ENCODE assay signal across 8 cellular contexts in the genomic region with DNA sequence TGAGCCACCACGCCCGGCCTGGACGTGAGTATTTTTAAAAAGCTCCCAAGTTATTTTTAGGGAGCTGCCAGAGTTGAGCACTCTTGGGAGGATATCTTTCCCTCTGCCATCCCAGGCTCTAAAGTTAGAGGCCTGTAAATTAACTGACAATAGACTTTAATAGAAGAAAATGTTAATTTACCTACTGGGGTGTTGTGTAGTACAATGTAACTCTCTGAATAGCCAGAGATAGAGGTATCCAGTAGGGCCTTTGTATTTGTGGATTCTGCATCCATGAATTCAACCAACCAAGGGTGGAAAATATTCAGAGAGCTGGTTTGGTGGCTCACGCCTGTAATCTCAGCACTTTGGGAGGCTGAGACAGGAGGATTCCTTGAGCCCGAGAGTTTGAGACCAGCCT.
"Had no signal": no experiment of that assay in that cellular context is flagged by ENCODE, and none has a peak within 500 bp of the region (broad histone marks: within the 10 kb centered on the region; RNA-seq: fewer than 3 reads in every experiment).

No MANE protein-coding gene starts in this region.

- H3K4me2 ChIP-seq: KMS-11 had no signal

- H3K27me3 Mint-ChIP-seq: IgD-negative memory B cell had no signal

- H3K27ac ChIP-seq: GM23248, HL-60, KMS-11 had no signal

- DNase-seq: GM23248, H9, HCEC 1CT, KBM-7 had no signal

- H3K9me3 Mint-ChIP-seq: H9, IgD-negative memory B cell had no signal

- H3K4me3 Mint-ChIP-seq: H9, IgD-negative memory B cell had no signal

- ATAC-seq: HepG2 had no signal

- H3K4me3 ChIP-seq: GM23248 had no signal

- H3K27ac Mint-ChIP-seq: H9, IgD-negative memory B cell had no signal
